ENCODE assay signal across 11 cellular contexts in the genomic region with DNA sequence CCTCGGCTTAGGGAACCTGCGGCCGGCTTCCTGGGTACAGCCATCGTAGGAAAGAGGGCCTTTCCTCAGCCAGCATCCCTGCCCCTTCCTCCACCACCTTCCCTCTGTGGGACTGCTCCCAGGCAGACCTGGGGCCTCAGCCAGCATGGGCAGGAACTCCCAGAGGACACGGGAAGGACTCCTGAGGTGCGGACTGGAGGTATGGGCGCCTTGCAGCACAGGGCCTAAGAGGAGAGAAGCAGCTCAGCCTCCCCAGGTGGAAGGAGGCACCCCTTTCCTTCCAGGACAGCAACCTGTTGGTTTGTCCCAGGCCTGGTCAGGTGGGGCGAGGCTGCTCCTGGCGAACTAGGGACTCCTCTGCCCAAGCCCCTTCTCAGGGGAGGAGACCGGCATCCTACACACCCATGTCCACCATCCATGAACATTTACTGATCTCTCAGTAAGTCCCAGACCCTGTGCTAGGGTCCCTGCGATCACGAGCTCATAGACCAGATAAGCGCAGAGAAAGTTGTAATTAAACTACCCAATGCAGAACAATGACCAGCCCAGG.
DNase-seq lines count a peak whose midpoint lies in the region; ATAC-seq and TF ChIP-seq lines count a peak whose summit lies in the region.
"Had no signal": no experiment of that assay in that cellular context is flagged by ENCODE, and none has a peak within 500 bp of the region (broad histone marks: within the 10 kb centered on the region; RNA-seq: fewer than 3 reads in every experiment).

No MANE protein-coding gene starts in this region.

- H3K9ac ChIP-seq in endodermal cell (ENCODE audit: extremely low read depth, low read length, poor library complexity, severe bottlenecking) (no peak overlapping the region), MM.1S (ENCODE audit: low read length) (no peak overlapping the region)

- peaks cover 7% of the 10 kb centered on the region for H3K27me3 Mint-ChIP-seq in endodermal cell (ENCODE audit: insufficient read depth)
- H3K27me3 Mint-ChIP-seq in nephron (ENCODE audit: low read depth): peaks cover 11% of the 10 kb centered on the region

- no peaks in the 10 kb centered on the region for H4K20me1 ChIP-seq in MM.1S (ENCODE audit: insufficient read depth, low read length)

- peaks cover 0 to 34% (median 8%) of the 10 kb centered on the region in 12 donors for H3K4me1 ChIP-seq in heart left ventricle
- peaks cover 12% of the 10 kb centered on the region for H3K4me1 ChIP-seq in endodermal cell (ENCODE audit: control insufficient read depth, insufficient read depth, low read length)
- H3K4me1 ChIP-seq in MM.1S (ENCODE audit: low read length): no peaks in the 10 kb centered on the region
- H3K4me1 ChIP-seq: breast epithelium, uterus had no signal

- no peak overlapping the region for H3K4me2 ChIP-seq in MM.1S (ENCODE audit: low read depth, low read length)

- H3K9me3 Mint-ChIP-seq in endodermal cell: no peaks in the 10 kb centered on the region
- H3K9me3 Mint-ChIP-seq in nephron: no peaks in the 10 kb centered on the region

- H3K27ac Mint-ChIP-seq in endodermal cell (no peak overlapping the region), nephron (peak overlapping the region; percentile 27 to 72 (median 66))

- H3K4me3 Mint-ChIP-seq in endodermal cell (no peak overlapping the region), nephron (no peak overlapping the region)

- TF ChIP-seq POLR2A in heart left ventricle (IDR thresholded peaks at IDR 0.05): no peak

- no peak for ATAC-seq in heart left ventricle

- intact Hi-C loops in heart left ventricle (cut with DNase I): loop anchor here in 3 of 10 donors (5.0 kb wide), 2 partner anchors 94 to 99 kb away; a partner anchor contains a TSS
- intact Hi-C loops in cardiac septum (cut with DNase I): no loop called here

- no peaks in the 10 kb centered on the region for H3K79me2 ChIP-seq in MM.1S (ENCODE audit: low read length)

- WGBS in heart left ventricle, 4 donors: 83 to 89% (median 85%) methylated on average over 10 to 13 of the region's 13 CpGs
- WGBS in endodermal cell (ENCODE audit: insufficient coverage in 1 of 2, insufficient read length in 1 of 2), 2 experiments: 92 to 100% methylated on average over 3 to 13 of the region's 13 CpGs

- H3K9me2 ChIP-seq in MM.1S (replicated peaks; ENCODE audit: insufficient read depth, low read length): no peaks in the 10 kb centered on the region

- no peaks in the 10 kb centered on the region for H3F3A ChIP-seq in MM.1S (ENCODE audit: insufficient read depth, low read length)

- no peaks in the 10 kb centered on the region for H3K36me3 ChIP-seq in heart left ventricle
- H3K36me3 ChIP-seq in endodermal cell (ENCODE audit: control insufficient read depth, insufficient read depth, low read length): no peaks in the 10 kb centered on the region
- H3K36me3 ChIP-seq in MM.1S (replicated peaks; ENCODE audit: insufficient read depth, low read length): no peaks in the 10 kb centered on the region
- H3K36me3 ChIP-seq: breast epithelium, uterus had no signal

- TF ChIP-seq CTCF in heart left ventricle (IDR thresholded peaks at IDR 0.05) (no peak), endodermal cell (conservative IDR thresholded peaks at IDR 0.05) (no peak), nephron (IDR thresholded peaks at IDR 0.05; ENCODE audit: unreplicated experiment in 3 of 3) (no peak), MM.1S (IDR thresholded peaks at IDR 0.05; ENCODE audit: low read length) (no peak)

- no peaks in the 10 kb centered on the region for H3K9me3 ChIP-seq in heart left ventricle
- H3K9me3 ChIP-seq in endodermal cell (ENCODE audit: control insufficient read depth, low read length): no peaks in the 10 kb centered on the region
- no peaks in the 10 kb centered on the region for H3K9me3 ChIP-seq in MM.1S (replicated peaks; ENCODE audit: insufficient read depth, low read length)
- H3K9me3 ChIP-seq: breast epithelium, uterus had no signal

- H3K27me3 ChIP-seq in heart left ventricle: no peaks in the 10 kb centered on the region
- H3K27me3 ChIP-seq in endodermal cell (ENCODE audit: control insufficient read depth, insufficient read depth, low read length, poor library complexity, severe bottlenecking): no peaks in the 10 kb centered on the region
- H3K27me3 ChIP-seq in MM.1S (replicated peaks; ENCODE audit: insufficient read depth, low read length): no peaks in the 10 kb centered on the region
- H3K27me3 ChIP-seq: breast epithelium, uterus had no signal

- H3K27ac ChIP-seq in heart left ventricle (peak overlapping the region in 9 of 12 donors; percentile 23 to 75 (median 65)), endodermal cell (ENCODE audit: low read depth, low read length) (no peak overlapping the region), MM.1S (ENCODE audit: low read length) (no peak overlapping the region)
- H3K27ac ChIP-seq: breast epithelium, uterus had no signal

- DNase-seq in heart left ventricle: peak in 1 of 5 donors; percentile 26
- no peak for DNase-seq in cardiac septum (ENCODE audit: low spot score)
- DNase-seq in endodermal cell: peak; percentile 62
- no peak for DNase-seq in MM.1S
- DNase-seq in MV-4-11 (lab: John Stamatoyannopoulos, UW): no peak
- DNase-seq in activated effector memory CD4-positive, alpha-beta T cell treated with anti-CD3 and anti-CD28 coated beads, Interleukin-2, amount 50 U/mL, for 16 hours: no peak
- no peak for DNase-seq in hippocampal formation (lab: John Stamatoyannopoulos, UW)
- DNase-seq: NCI-H226 had no signal

- no peak overlapping the region for H2AFZ ChIP-seq in MM.1S (ENCODE audit: low read length)

- H3K36me3 Mint-ChIP-seq in endodermal cell (ENCODE audit: low read depth): no peaks in the 10 kb centered on the region
- H3K36me3 Mint-ChIP-seq in nephron (ENCODE audit: low read depth): no peaks in the 10 kb centered on the region

- H3K4me1 Mint-ChIP-seq in endodermal cell (peaks cover 31% of the 10 kb centered on the region), nephron (peaks cover 29% of the 10 kb centered on the region)

- H3K4me3 ChIP-seq in heart left ventricle: no peak overlapping the region
- H3K4me3 ChIP-seq in endodermal cell (ENCODE audit: low read length): no peak overlapping the region
- H3K4me3 ChIP-seq in MM.1S (ENCODE audit: low read length): no peak overlapping the region

Comparison
In these comparisons a context has a peak if more than half of its experiments do, and no peak if none do; other contexts are left out.
1. H3K27ac ChIP-seq: peak in heart left ventricle (9 of 12); none in endodermal cell (single experiment) and MM.1S (single experiment).